In genomic region chr9:127011772-127012171, GRCh38 we compare ENCODE assay signal across 18 cellular contexts.
DNase-seq lines count a peak whose midpoint lies in the region; ATAC-seq, FAIRE-seq and TF ChIP-seq lines count a peak whose summit lies in the region.
"Had no signal": no experiment of that assay in that cellular context is flagged by ENCODE, and none has a peak within 500 bp of the region (broad histone marks: within the 10 kb centered on the region; RNA-seq: fewer than 3 reads in every experiment).

No MANE protein-coding gene starts in this region.

- TF ChIP-seq CTCF in IMR-90 (conservative IDR thresholded peaks at IDR 0.05; ENCODE audit: low read depth, low read length), result no peak
- no peak for TF ChIP-seq CTCF in PC-3 (conservative IDR thresholded peaks at IDR 0.05; ENCODE audit: low read depth, low read length)

- peak overlapping the region; percentile 18 for H2AFZ ChIP-seq in IMR-90 (replicated peaks; ENCODE audit: low read length, poor library complexity)
- no peak overlapping the region for H2AFZ ChIP-seq in PC-3 (ENCODE audit: low read length)
- H2AFZ ChIP-seq in neuronal stem cell (ENCODE audit: low read length), result no peak overlapping the region

- 0 out of 2 replicates have a peak, but pooled peaks cover 2% of the 10 kb centered on the region for H3K9me1 ChIP-seq in IMR-90 (ENCODE audit: insufficient read depth, low read length)

- TF ChIP-seq RAD21 in IMR-90 (IDR thresholded peaks at IDR 0.05; ENCODE audit: low read length), result no peak

- H4K20me1 ChIP-seq in IMR-90 (ENCODE audit: insufficient read depth, low read length) (no peaks in the 10 kb centered on the region), PC-3 (ENCODE audit: low read length) (no peaks in the 10 kb centered on the region)

- H3K36me3 Mint-ChIP-seq in T-helper 2 cell treated with Interferon-gamma antibody and Interleukin-4, amounts not matched to agents 5 μg/mL and 100 μg/mL, for 36 hours (ENCODE audit: low read depth), result no peaks in the 10 kb centered on the region
- H3K36me3 Mint-ChIP-seq: CD4-positive, CD25-positive, alpha-beta regulatory T cell; T-cell had no signal

- no peak overlapping the region for H2AK9ac ChIP-seq in IMR-90 (replicated peaks; ENCODE audit: low read depth, low read length, poor library complexity)

- no peaks in the 10 kb centered on the region for H3F3A ChIP-seq in PC-3 (ENCODE audit: low read length, unreplicated experiment)

- BruUV-seq in IMR-90 (replicated peaks; lab: Mats Ljungman, UMichigan) (no TSS peak), PC-3 (replicated peaks; lab: Mats Ljungman, UMichigan) (no TSS peak)

- H3K23ac ChIP-seq in IMR-90 (ENCODE audit: low read depth, low read length), result no peak overlapping the region
- H3K23ac ChIP-seq in neuronal stem cell (ENCODE audit: low read depth, low read length, poor library complexity), result no peak overlapping the region

- H3K9me2 ChIP-seq in PC-3 (replicated peaks; ENCODE audit: low read length), result no peaks in the 10 kb centered on the region

- H2AK5ac ChIP-seq in IMR-90 (ENCODE audit: low read depth, low read length) (no peak overlapping the region), neuronal stem cell (ENCODE audit: low read depth, low read length) (no peak overlapping the region)

- H3K79me1 ChIP-seq in IMR-90 (ENCODE audit: low read depth in 1 of 2, low read length in 2 of 2), result no peaks in the 10 kb centered on the region
- H3K79me1 ChIP-seq in neuronal stem cell (ENCODE audit: low read depth, low read length), result no peaks in the 10 kb centered on the region

- no peak for FAIRE-seq in GM12891 (lab: Jason Lieb, UNC)
- FAIRE-seq: G401.6 had no signal

- no peak for TF ChIP-seq POLR2A in IMR-90 (IDR thresholded peaks at IDR 0.05; ENCODE audit: low read depth, low read length)
- TF ChIP-seq POLR2A in GM12891 (IDR thresholded peaks at IDR 0.05; ENCODE audit: low read depth, low read length), result no peak

- no peak overlapping the region for H2BK12ac ChIP-seq in neuronal stem cell (ENCODE audit: low read length)

- H2BK15ac ChIP-seq in IMR-90 (ENCODE audit: low read depth, low read length), result no peak overlapping the region
- no peak overlapping the region for H2BK15ac ChIP-seq in neuronal stem cell (ENCODE audit: low read length)

- intact Hi-C loops in IMR-90 (cut with micrococcal nuclease), result no loop called here
- intact Hi-C loops in PC-3 (cut with micrococcal nuclease), result loop anchor here (5.0 kb wide), 1 partner anchor 44 kb away; no protein-coding TSS in a partner anchor

- H3K14ac ChIP-seq in IMR-90 (replicated peaks; ENCODE audit: low read depth, low read length), result no peak overlapping the region
- H3K14ac ChIP-seq in neuronal stem cell (ENCODE audit: low read length), result no peak overlapping the region

- H3K9me3 ChIP-seq in IMR-90 (ENCODE audit: control insufficient read depth, insufficient read depth, low read length), result no peaks in the 10 kb centered on the region
- no peaks in the 10 kb centered on the region for H3K9me3 ChIP-seq in PC-3 (ENCODE audit: low read length)
- H3K9me3 ChIP-seq in neuronal stem cell (replicated peaks in 1 of 2; ENCODE audit: control insufficient read depth in 2 of 2, insufficient read depth in 1 of 2, low read depth in 1 of 2, low read length in 2 of 2), result peaks cover 0 to 1% of the 10 kb centered on the region in 2 donors
- H3K9me3 ChIP-seq: SJCRH30 had no signal

- POLR2A ChIA-PET in IMR-90 (lab: Charles Lee; ENCODE audit: unreplicated experiment) (no interaction called here), PC-3 (lab: Charles Lee; ENCODE audit: unreplicated experiment) (no interaction called here)

- H3K27me3 Mint-ChIP-seq in T-helper 2 cell treated with Interferon-gamma antibody and Interleukin-4, amounts not matched to agents 5 μg/mL and 100 μg/mL, for 36 hours (ENCODE audit: low read depth), result peaks cover 79% of the 10 kb centered on the region
- H3K27me3 Mint-ChIP-seq: CD4-positive, CD25-positive, alpha-beta regulatory T cell had no signal

- H3K9ac ChIP-seq in IMR-90 (ENCODE audit: low read depth, low read length), result no peak overlapping the region
- H3K9ac ChIP-seq in PC-3 (ENCODE audit: low read length), result no peak overlapping the region
- H3K9ac ChIP-seq in neuronal stem cell (ENCODE audit: low read depth, low read length, poor library complexity), result no peak overlapping the region

- no peak overlapping the region for H2BK20ac ChIP-seq in IMR-90 (ENCODE audit: low read depth, low read length)

- H2BK5ac ChIP-seq in IMR-90 (ENCODE audit: low read depth, low read length, poor library complexity, severe bottlenecking) (no peak overlapping the region), neuronal stem cell (ENCODE audit: low read length) (no peak overlapping the region)

- H3K27ac ChIP-seq in IMR-90 (ENCODE audit: insufficient read depth, low read length), result no peak overlapping the region
- H3K27ac ChIP-seq in PC-3 (ENCODE audit: low read length), result no peak overlapping the region
- no peak overlapping the region for H3K27ac ChIP-seq in neuronal stem cell (replicated peaks; ENCODE audit: low read length)
- H3K27ac ChIP-seq: SJCRH30 had no signal

- H3K4me3 Mint-ChIP-seq in T-helper 2 cell treated with Interferon-gamma antibody and Interleukin-4, amounts not matched to agents 5 μg/mL and 100 μg/mL, for 36 hours, result no peak overlapping the region
- H3K4me3 Mint-ChIP-seq: CD4-positive, CD25-positive, alpha-beta regulatory T cell; T-cell had no signal

- no peak for ATAC-seq in IMR-90 (ENCODE audit: low read depth)
- peak; percentile 85 for ATAC-seq in PC-3
- ATAC-seq: Panc1, T-cell had no signal

- H3K4ac ChIP-seq in IMR-90 (ENCODE audit: low read depth, low read length), result no peak overlapping the region
- no peak overlapping the region for H3K4ac ChIP-seq in neuronal stem cell (ENCODE audit: low read length)

- H2BK120ac ChIP-seq in IMR-90 (ENCODE audit: low read depth, low read length) (no peak overlapping the region), neuronal stem cell (ENCODE audit: low read depth, low read length) (no peak overlapping the region)

- H3K27me3 ChIP-seq in IMR-90 (ENCODE audit: control insufficient read depth, insufficient read depth, low read length) (peaks cover 2% of the 10 kb centered on the region; the same call in 1 of the 2 replicates), PC-3 (ENCODE audit: low read length) (no peaks in the 10 kb centered on the region), neuronal stem cell (ENCODE audit: control insufficient read depth in 3 of 3, insufficient read depth in 3 of 3, low read depth in 1 of 3, low read length in 3 of 3) (peaks cover 0 to 16% (median 0%) of the 10 kb centered on the region in 3 experiments)

- H3K4me1 ChIP-seq in IMR-90 (ENCODE audit: control insufficient read depth, insufficient read depth, low read length) (peaks cover 6% of the 10 kb centered on the region; the same call in 1 of the 2 replicates), PC-3 (ENCODE audit: insufficient read depth, low read length) (peaks cover 10% of the 10 kb centered on the region; the same call in 1 of the 2 replicates), neuronal stem cell (ENCODE audit: control insufficient read depth in 2 of 2, insufficient read depth in 1 of 2, low read depth in 1 of 2, low read length in 2 of 2) (peaks cover 2 to 23% of the 10 kb centered on the region in 2 donors)
- H3K4me1 ChIP-seq: SJCRH30 had no signal

- H3K56ac ChIP-seq in IMR-90 (ENCODE audit: extremely low read depth, insufficient read depth, low read length), result no peak overlapping the region

- dilution Hi-C loops in IMR-90 (cut with HindIII; ENCODE audit: low sequenced_read_pairs, unreplicated experiment), result no loop called here

- H3K4me2 ChIP-seq in IMR-90 (ENCODE audit: low read depth, low read length), result no peak overlapping the region
- H3K4me2 ChIP-seq in PC-3 (ENCODE audit: low read length), result peak overlapping the region; percentile 11
- H3K4me2 ChIP-seq in neuronal stem cell (ENCODE audit: insufficient read depth, low read length, poor library complexity, severe bottlenecking), result no peak overlapping the region

- peaks cover 3% of the 10 kb centered on the region for H3K4me1 Mint-ChIP-seq in T-helper 2 cell treated with Interferon-gamma antibody and Interleukin-4, amounts not matched to agents 5 μg/mL and 100 μg/mL, for 36 hours (ENCODE audit: low read depth)

- CTCF ChIA-PET in IMR-90 (lab: Yijun Ruan, JAX) (interaction anchor here (0.7 kb wide), 1 partner anchor 111 kb away, joined by 3 read pairs; no protein-coding TSS in a partner anchor), PC-3 (lab: Charles Lee) (no interaction called here)

- peak; percentile 12 for DNase-seq in DMS79 treated with DMSO at 0.1 percent for 48 hours (lab: John Stamatoyannopoulos, UW)
- no peak for DNase-seq in IMR-90
- DNase-seq in PC-3, result peak; percentile 13
- DNase-seq in neuronal stem cell (ENCODE audit: low spot score), result no peak
- DNase-seq in stimulated activated CD4-positive, alpha-beta T cell treated with anti-CD3 and anti-CD28 coated beads, Interleukin-4, amount 100 ng/mL, for 4 hours, result no peak
- no peak for DNase-seq in T-helper 2 cell treated with Interferon-gamma antibody and Interleukin-4, amounts not matched to agents 5 μg/mL and 100 μg/mL, for 36 hours (ENCODE audit: low spot score)
- no peak for DNase-seq in GM12891 (ENCODE audit: insufficient read length, low spot score)
- no peak for DNase-seq in activated naive CD4-positive, alpha-beta T cell treated with Interleukin-2 at 50 U/mL for 16 hours
- DNase-seq: CD4-positive, CD25-positive, alpha-beta regulatory T cell; NCI-H187; NCI-H2107; NCI-H446 treated with DMSO at 0.1 percent for 48 hours; NCI-H526 treated with DMSO at 0.1 percent for 48 hours; NK-92 treated with Interleukin-12 subunit alpha and Interleukin-12 subunit beta, amount 100 ng/mL, for 24 hours; SJCRH30; T-cell had no signal

- H4K91ac ChIP-seq in IMR-90 (ENCODE audit: insufficient read depth, low read depth, low read length) (no peak overlapping the region), neuronal stem cell (ENCODE audit: low read depth, low read length, poor library complexity) (no peak overlapping the region)

- no peaks in the 10 kb centered on the region for H3K9me3 Mint-ChIP-seq in T-helper 2 cell treated with Interferon-gamma antibody and Interleukin-4, amounts not matched to agents 5 μg/mL and 100 μg/mL, for 36 hours
- H3K9me3 Mint-ChIP-seq: CD4-positive, CD25-positive, alpha-beta regulatory T cell; T-cell had no signal

- WGBS in IMR-90 (ENCODE audit: extremely low coverage in 2 of 2, insufficient read length in 1 of 2), 2 experiments, result no CpG with 5 or more reads among the region's 6 CpGs
- WGBS in neuronal stem cell (ENCODE audit: extremely low coverage in 2 of 2, insufficient read length in 2 of 2, insufficient replicate concordance in 1 of 2), 2 donors, result no CpG with 5 or more reads among the region's 6 CpGs

- no peak overlapping the region for H3K18ac ChIP-seq in IMR-90 (ENCODE audit: low read depth, low read length)
- no peak overlapping the region for H3K18ac ChIP-seq in neuronal stem cell (ENCODE audit: low read length)

- no peaks in the 10 kb centered on the region for H3K79me2 ChIP-seq in PC-3 (ENCODE audit: low read length)

- H3K36me3 ChIP-seq in IMR-90 (ENCODE audit: control insufficient read depth, insufficient read depth, low read length), result no peaks in the 10 kb centered on the region
- no peaks in the 10 kb centered on the region for H3K36me3 ChIP-seq in PC-3 (ENCODE audit: low read depth, low read length)
- H3K36me3 ChIP-seq in neuronal stem cell (replicated peaks in 1 of 2; ENCODE audit: control insufficient read depth in 2 of 2, insufficient read depth in 2 of 2, low read length in 2 of 2), result no peaks in the 10 kb centered on the region
- H3K36me3 ChIP-seq: SJCRH30 had no signal

- in situ Hi-C loops in IMR-90 (cut with MboI; ENCODE audit: low sequenced_read_pairs), result no loop called here

- no peak overlapping the region for H3K4me3 ChIP-seq in IMR-90 (ENCODE audit: insufficient read depth, low read depth, low read length)
- H3K4me3 ChIP-seq in PC-3 (ENCODE audit: low read length), result no peak overlapping the region
- H3K4me3 ChIP-seq in neuronal stem cell (ENCODE audit: low read length in 2 of 2), result no peak overlapping the region
- H3K4me3 ChIP-seq: SJCRH30 had no signal

- no peak overlapping the region for H3K27ac Mint-ChIP-seq in T-helper 2 cell treated with Interferon-gamma antibody and Interleukin-4, amounts not matched to agents 5 μg/mL and 100 μg/mL, for 36 hours
- H3K27ac Mint-ChIP-seq: CD4-positive, CD25-positive, alpha-beta regulatory T cell; T-cell had no signal

- H4K8ac ChIP-seq in IMR-90 (ENCODE audit: low read depth in 2 of 2, low read length in 2 of 2) (no peak overlapping the region), neuronal stem cell (ENCODE audit: low read depth, low read length) (peak overlapping the region; percentile 77)

- H4K5ac ChIP-seq in IMR-90 (ENCODE audit: low read depth, low read length), result no peak overlapping the region

Comparison
In these comparisons a context has a peak if more than half of its experiments do, and no peak if none do; other contexts are left out.
1. DNase-seq: peak in DMS79 treated with DMSO at 0.1 percent for 48 hours (single experiment) and PC-3 (single experiment); none in IMR-90 (single experiment), neuronal stem cell (single experiment), stimulated activated CD4-positive, alpha-beta T cell treated with anti-CD3 and anti-CD28 coated beads, Interleukin-4, amount 100 ng/mL, for 4 hours (0 of 2), T-helper 2 cell treated with Interferon-gamma antibody and Interleukin-4, amounts not matched to agents 5 μg/mL and 100 μg/mL, for 36 hours (single experiment), GM12891 (single experiment) and activated naive CD4-positive, alpha-beta T cell treated with Interleukin-2 at 50 U/mL for 16 hours (single experiment).